ENCODE assay signal across 6 cellular contexts in genomic region chr16:88651276-88651988, GRCh38. TPM values are rescaled to one million over a fixed set of nuclear protein-coding genes. Genes with fewer than 3 reads are reported as not detected.
DNase-seq lines count a peak whose midpoint lies in the region; ATAC-seq and TF ChIP-seq lines count a peak whose summit lies in the region.

No MANE protein-coding gene starts in this region.

- peak; percentile 60 for ATAC-seq in HG03025 (IDR thresholded peaks at IDR 0.05; ENCODE audit: low FRiP score, unreplicated experiment)

- H3K4me3 ChIP-seq in GM12865 (ENCODE audit: low read depth, low read length), result peak overlapping the region; percentile 51

- H3K36me3 Mint-ChIP-seq in glutamatergic neuron (ENCODE audit: unreplicated experiment), result no peaks in the 10 kb centered on the region

- peaks cover 10% of the 10 kb centered on the region for H3K4me1 Mint-ChIP-seq in glutamatergic neuron (ENCODE audit: low read depth, unreplicated experiment)

- H3K9me3 Mint-ChIP-seq in glutamatergic neuron (ENCODE audit: unreplicated experiment), result peaks cover 4% of the 10 kb centered on the region

- H3K27ac Mint-ChIP-seq in glutamatergic neuron (ENCODE audit: unreplicated experiment), result no peak overlapping the region

- TF ChIP-seq CTCF in GM12865 (IDR thresholded peaks at IDR 0.05; ENCODE audit: insufficient read depth, low read depth, low read length, missing control alignments), result no peak
- no peak for TF ChIP-seq CTCF in glutamatergic neuron (IDR thresholded peaks at IDR 0.05; ENCODE audit: partially characterized antibody, unreplicated experiment)

- H3K27me3 Mint-ChIP-seq in glutamatergic neuron (ENCODE audit: unreplicated experiment), result peaks cover 15% of the 10 kb centered on the region

- DNase-seq in GM12865 (ENCODE audit: low read depth) (peak; percentile 97), glutamatergic neuron (no peak), NCI-H128 (lab: John Stamatoyannopoulos, UW; ENCODE audit: unreplicated experiment) (no peak)
- DNase-seq in activated CD4-positive, CD25-positive, alpha-beta regulatory T cell treated with anti-CD3 and anti-CD28 coated beads, Interleukin-2, amount 50 U/mL, for 72 hours, result peak; percentile 75
- DNase-seq in stimulated activated CD4-positive, alpha-beta T cell treated with anti-CD3 and anti-CD28 coated beads, TNF-alpha, amount 100 ng/mL, for 1 hour (ENCODE audit: low read depth in 3 of 3, low spot score in 1 of 3), result peak; percentile 22 to 49 (median 42)

- peak overlapping the region; percentile 57 for H3K4me3 Mint-ChIP-seq in glutamatergic neuron (ENCODE audit: unreplicated experiment)

RNA-seq across cellular contexts. Expression of gene CYBA, which starts 0.6 kb away (rescaled TPM):
- total RNA-seq in glutamatergic neuron (ENCODE audit: unreplicated experiment), result 28.7 TPM

RNA-seq across cellular contexts. Expression of gene MVD, which starts 11.5 kb away (rescaled TPM):
- total RNA-seq in glutamatergic neuron (ENCODE audit: unreplicated experiment), result 227 TPM

RNA-seq across cellular contexts. Expression of gene IL17C, which starts 13.1 kb away (rescaled TPM):
- total RNA-seq in glutamatergic neuron (ENCODE audit: unreplicated experiment), result not detected

RNA-seq across cellular contexts. Expression of gene SNAI3, which starts 34.9 kb away (rescaled TPM):
- total RNA-seq in glutamatergic neuron (ENCODE audit: unreplicated experiment), result not detected

RNA-seq across cellular contexts. Expression of gene RNF166, which starts 54.8 kb away (rescaled TPM):
- 26.5 TPM for total RNA-seq in glutamatergic neuron (ENCODE audit: unreplicated experiment)

Comparison
In these comparisons a context has a peak if more than half of its experiments do, and no peak if none do; other contexts are left out.
1. DNase-seq: peak in GM12865 (single experiment), activated CD4-positive, CD25-positive, alpha-beta regulatory T cell treated with anti-CD3 and anti-CD28 coated beads, Interleukin-2, amount 50 U/mL, for 72 hours (single experiment) and stimulated activated CD4-positive, alpha-beta T cell treated with anti-CD3 and anti-CD28 coated beads, TNF-alpha, amount 100 ng/mL, for 1 hour (3 of 3); none in glutamatergic neuron (single experiment) and NCI-H128 (single experiment).